15 cellular contexts compared by ENCODE assay signal in genomic region chr10:117370205-117370604, GRCh38. TPM values are rescaled to one million over a fixed set of nuclear protein-coding genes. Genes with fewer than 3 reads are reported as not detected.
DNase-seq lines count a peak whose midpoint lies in the region; ATAC-seq, FAIRE-seq and TF ChIP-seq lines count a peak whose summit lies in the region.
"Had no signal": no experiment of that assay in that cellular context is flagged by ENCODE, and none has a peak within 500 bp of the region (broad histone marks: within the 10 kb centered on the region; RNA-seq: fewer than 3 reads in every experiment).

No MANE protein-coding gene starts in this region.

- peaks cover 35% of the 10 kb centered on the region for H3K4me1 ChIP-seq in BLaER1

- DNase-seq in HT-29 (ENCODE audit: low spot score) = peak; percentile 38
- DNase-seq in bronchial epithelial cell (ENCODE audit: low read depth) = peak; percentile 10
- no peak for DNase-seq in memory B cell (ENCODE audit: low spot score in 2 of 2)
- DNase-seq in activated T-cell treated with anti-CD3 and anti-CD28 coated beads, Interleukin-2, amount 50 U/mL, for 24 hours = no peak
- no peak for DNase-seq in H4 (ENCODE audit: low spot score)
- no peak for DNase-seq in iPS-NIHi7 (ENCODE audit: extremely low spot score)
- DNase-seq in DMS 273 (lab: John Stamatoyannopoulos, UW; ENCODE audit: unreplicated experiment) = no peak
- DNase-seq: activated CD4-positive, alpha-beta T cell treated with anti-CD3 and anti-CD28 coated beads, Interleukin-2, amount 10 ng/mL, durations not matched to agents 24 days and 14 days; C1 segment of cervical spinal cord; central memory CD4-positive, alpha-beta T cell; foreskin melanocyte; immature natural killer cell; NCI-H1105 treated with DMSO at 0.1 percent for 48 hours; Peyer's patch had no signal

- peaks cover 6% of the 10 kb centered on the region for H3K36me3 Mint-ChIP-seq in memory B cell
- peaks cover 37% of the 10 kb centered on the region for H3K36me3 Mint-ChIP-seq in activated T-cell treated with anti-CD3 and anti-CD28 coated beads, Interleukin-2, amount 50 U/mL, for 24 hours (ENCODE audit: low read depth)
- H3K36me3 Mint-ChIP-seq: immature natural killer cell had no signal

- FAIRE-seq in bronchial epithelial cell (lab: Jason Lieb, UNC) = no peak

- peaks cover 95% of the 10 kb centered on the region for H4K20me1 ChIP-seq in BLaER1

- no peak overlapping the region for H3K27ac ChIP-seq in BLaER1

- no peak for ATAC-seq in memory B cell (ENCODE audit: low read depth)

- no peak overlapping the region for H3K4me3 ChIP-seq in BLaER1
- no peak overlapping the region for H3K4me3 ChIP-seq in bronchial epithelial cell (ENCODE audit: low read depth, low read length)

- H3K36me3 ChIP-seq in BLaER1 = peaks cover 6% of the 10 kb centered on the region; the same call in 1 of the 2 replicates
- H3K36me3 ChIP-seq in bronchial epithelial cell (ENCODE audit: control insufficient read depth, insufficient read depth, low read length) = no peaks in the 10 kb centered on the region
- H3K36me3 ChIP-seq: Peyer's patch had no signal

- no peak overlapping the region for H3K4me3 Mint-ChIP-seq in memory B cell
- H3K4me3 Mint-ChIP-seq in activated T-cell treated with anti-CD3 and anti-CD28 coated beads, Interleukin-2, amount 50 U/mL, for 24 hours = no peak overlapping the region
- H3K4me3 Mint-ChIP-seq: activated CD4-positive, alpha-beta T cell treated with anti-CD3 and anti-CD28 coated beads, Interleukin-2, amount 10 ng/mL, durations not matched to agents 24 days and 14 days had no signal

- H3K4me1 Mint-ChIP-seq in memory B cell = peaks cover 29% of the 10 kb centered on the region
- H3K4me1 Mint-ChIP-seq in activated T-cell treated with anti-CD3 and anti-CD28 coated beads, Interleukin-2, amount 50 U/mL, for 24 hours (ENCODE audit: low read depth) = peaks cover 62% of the 10 kb centered on the region

- peak overlapping the region; percentile 19 for H3K4me2 ChIP-seq in BLaER1

- no peaks in the 10 kb centered on the region for H3K27me3 Mint-ChIP-seq in memory B cell
- no peaks in the 10 kb centered on the region for H3K27me3 Mint-ChIP-seq in activated T-cell treated with anti-CD3 and anti-CD28 coated beads, Interleukin-2, amount 50 U/mL, for 24 hours
- H3K27me3 Mint-ChIP-seq: activated CD4-positive, alpha-beta T cell treated with anti-CD3 and anti-CD28 coated beads, Interleukin-2, amount 10 ng/mL, durations not matched to agents 24 days and 14 days had no signal

- no peaks in the 10 kb centered on the region for H3K9me3 ChIP-seq in BLaER1
- H3K9me3 ChIP-seq: Peyer's patch had no signal

- H3K9me3 Mint-ChIP-seq in memory B cell = no peaks in the 10 kb centered on the region
- H3K9me3 Mint-ChIP-seq in activated T-cell treated with anti-CD3 and anti-CD28 coated beads, Interleukin-2, amount 50 U/mL, for 24 hours = no peaks in the 10 kb centered on the region
- H3K9me3 Mint-ChIP-seq: activated CD4-positive, alpha-beta T cell treated with anti-CD3 and anti-CD28 coated beads, Interleukin-2, amount 10 ng/mL, durations not matched to agents 24 days and 14 days; immature natural killer cell had no signal

- H3K27me3 ChIP-seq in BLaER1 (no peaks in the 10 kb centered on the region), bronchial epithelial cell (ENCODE audit: control insufficient read depth, insufficient read depth, low read length) (no peaks in the 10 kb centered on the region)
- H3K27me3 ChIP-seq: Peyer's patch had no signal

- no peak for TF ChIP-seq CTCF in bronchial epithelial cell (IDR thresholded peaks at IDR 0.05; ENCODE audit: insufficient read depth, low read length, severe bottlenecking)

- H3K9ac ChIP-seq in BLaER1 = no peak overlapping the region

- H3K27ac Mint-ChIP-seq in memory B cell = peak overlapping the region; percentile 88
- H3K27ac Mint-ChIP-seq in activated T-cell treated with anti-CD3 and anti-CD28 coated beads, Interleukin-2, amount 50 U/mL, for 24 hours = no peak overlapping the region
- H3K27ac Mint-ChIP-seq: activated CD4-positive, alpha-beta T cell treated with anti-CD3 and anti-CD28 coated beads, Interleukin-2, amount 10 ng/mL, durations not matched to agents 24 days and 14 days had no signal

RNA-seq across cellular contexts. Expression of gene PDZD8, which starts 5.0 kb away (rescaled TPM):
- 31.0 and 31.1 TPM in 2 replicates for total RNA-seq in HT-29 (2014; rRNA removed; shearing (Covaris generic))
- total RNA-seq in bronchial epithelial cell = 20.3 and 27.9 TPM in 2 replicates
- total RNA-seq in H4 (2014; rRNA removed; shearing (Covaris generic)) = 9.5 and 11.0 TPM in 2 replicates

Comparison
In these comparisons a context has a peak if more than half of its experiments do, and no peak if none do; other contexts are left out.
1. DNase-seq: peak in HT-29 (single experiment) and bronchial epithelial cell (single experiment); none in memory B cell (0 of 2), activated T-cell treated with anti-CD3 and anti-CD28 coated beads, Interleukin-2, amount 50 U/mL, for 24 hours (single experiment), H4 (single experiment), iPS-NIHi7 (single experiment) and DMS 273 (single experiment).